ENCODE assay signal across 13 cellular contexts in the genomic region with DNA sequence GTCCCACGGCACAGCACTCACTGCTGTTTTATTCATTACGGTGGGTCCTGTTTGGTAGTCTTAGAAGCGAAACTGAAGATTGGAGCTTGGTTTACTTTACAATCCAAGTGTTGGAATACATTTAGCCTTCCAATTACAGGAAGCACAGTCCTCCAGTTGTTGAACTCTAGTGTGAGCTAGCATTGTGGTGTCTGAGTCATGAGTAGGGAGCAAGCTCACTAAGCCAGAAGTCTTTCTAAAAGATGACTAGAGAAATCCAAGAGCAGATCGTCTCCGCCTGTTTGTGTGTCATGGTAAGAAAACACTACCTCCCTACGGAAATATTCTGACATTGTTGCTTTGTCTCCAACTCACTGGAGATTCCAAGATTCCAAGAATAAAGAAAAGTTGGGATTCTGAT. TPM values are rescaled to one million over a fixed set of nuclear protein-coding genes. Genes with fewer than 3 reads are reported as not detected.
DNase-seq lines count a peak whose midpoint lies in the region; ATAC-seq and TF ChIP-seq lines count a peak whose summit lies in the region.
"Had no signal": no experiment of that assay in that cellular context is flagged by ENCODE, and none has a peak within 500 bp of the region (broad histone marks: within the 10 kb centered on the region; RNA-seq: fewer than 3 reads in every experiment).

No MANE protein-coding gene starts in this region.

- DNase-seq in Right ventricle myocardium superior (no peak), left ventricle myocardium inferior (no peak), brain pericyte (ENCODE audit: low read depth, low spot score) (peak; percentile 40), iris pigment epithelial cell (ENCODE audit: low read depth) (peak; percentile 77), aorta (no peak), NCI-H748 (lab: John Stamatoyannopoulos, UW; ENCODE audit: unreplicated experiment) (no peak), pons (ENCODE audit: low spot score) (no peak)
- DNase-seq: activated CD4-positive, alpha-beta T cell treated with anti-CD3 and anti-CD28 coated beads, Interleukin-2, amount 50 U/mL, for 4 hours; activated naive CD4-positive, alpha-beta T cell treated with anti-CD3 and anti-CD28 coated beads, Interleukin-2, amount 50 U/mL, for 16 hours; KBM-7; NCI-H2171 had no signal

- WGBS in aorta, 2 donors, result 90% methylated on average over 6 of the region's 6 CpGs

- H3K27me3 ChIP-seq in left ventricle myocardium inferior (ENCODE audit: low read depth), result peaks cover 39% of the 10 kb centered on the region
- peaks cover 0 to 1% of the 10 kb centered on the region in 2 donors for H3K27me3 ChIP-seq in aorta (ENCODE audit: control insufficient read depth in 1 of 2, insufficient read depth in 2 of 2, low read length in 1 of 2)

- intact Hi-C loops in Right ventricle myocardium superior (cut with DNase I), result no loop called here
- intact Hi-C loops in left ventricle myocardium inferior (cut with micrococcal nuclease), result loop anchor here (5.0 kb wide), 1 partner anchor 480 kb away; no protein-coding TSS in a partner anchor
- intact Hi-C loops in aorta (cut with DNase I), result loop anchor here (2.0 to 5.0 kb wide), 2 partner anchors 485 to 487 kb away; no protein-coding TSS in a partner anchor

- H3K4me3 ChIP-seq in left ventricle myocardium inferior, result no peak overlapping the region
- H3K4me3 ChIP-seq in aorta (ENCODE audit: low read length in 2 of 2), result no peak overlapping the region
- H3K4me3 ChIP-seq: skin epidermis had no signal

- no peaks in the 10 kb centered on the region for H3K4me1 ChIP-seq in left ventricle myocardium inferior
- no peaks in the 10 kb centered on the region for H3K4me1 ChIP-seq in aorta (ENCODE audit: control insufficient read depth in 1 of 2, insufficient read depth in 2 of 2, low read length in 2 of 2)

- H3K27ac ChIP-seq in left ventricle myocardium inferior (replicated peaks) (no peak overlapping the region), aorta (ENCODE audit: low read depth in 1 of 2, low read length in 2 of 2) (no peak overlapping the region)
- H3K27ac ChIP-seq: skin epidermis had no signal

- H3K36me3 ChIP-seq in left ventricle myocardium inferior (no peaks in the 10 kb centered on the region), aorta (ENCODE audit: control insufficient read depth in 1 of 2, insufficient read depth in 2 of 2, low read length in 1 of 2) (no peaks in the 10 kb centered on the region)

- peak; percentile 57 for ATAC-seq in Right ventricle myocardium superior (ENCODE audit: poor library complexity)
- peak; percentile 26 for ATAC-seq in aorta (ENCODE audit: low FRiP score)
- no peak for ATAC-seq in HG03342 (IDR thresholded peaks at IDR 0.05; ENCODE audit: unreplicated experiment)

- TF ChIP-seq CTCF in left ventricle myocardium inferior (IDR thresholded peaks at IDR 0.05; ENCODE audit: borderline replicate concordance), result no peak

- H3K9me3 ChIP-seq in left ventricle myocardium inferior (replicated peaks), result no peaks in the 10 kb centered on the region
- no peaks in the 10 kb centered on the region for H3K9me3 ChIP-seq in aorta (ENCODE audit: control insufficient read depth, low read length)

RNA-seq across cellular contexts. Expression of a gene that starts 10.1 kb away (rescaled TPM):
- 0.11 TPM for total RNA-seq in Right ventricle myocardium superior
- 0.22 TPM for total RNA-seq in left ventricle myocardium inferior
- total RNA-seq in aorta, result under 1 TPM; 0.19 to 0.66 TPM
- polyA plus RNA-seq in aorta, result not detected

Comparison
In these comparisons a context has a peak if more than half of its experiments do, and no peak if none do; other contexts are left out.
1. DNase-seq: peak in brain pericyte (single experiment) and iris pigment epithelial cell (single experiment); none in Right ventricle myocardium superior (single experiment), left ventricle myocardium inferior (single experiment), aorta (0 of 2), NCI-H748 (single experiment) and pons (single experiment).